ENCODE assay signal across 1 cellular context in the genomic region with DNA sequence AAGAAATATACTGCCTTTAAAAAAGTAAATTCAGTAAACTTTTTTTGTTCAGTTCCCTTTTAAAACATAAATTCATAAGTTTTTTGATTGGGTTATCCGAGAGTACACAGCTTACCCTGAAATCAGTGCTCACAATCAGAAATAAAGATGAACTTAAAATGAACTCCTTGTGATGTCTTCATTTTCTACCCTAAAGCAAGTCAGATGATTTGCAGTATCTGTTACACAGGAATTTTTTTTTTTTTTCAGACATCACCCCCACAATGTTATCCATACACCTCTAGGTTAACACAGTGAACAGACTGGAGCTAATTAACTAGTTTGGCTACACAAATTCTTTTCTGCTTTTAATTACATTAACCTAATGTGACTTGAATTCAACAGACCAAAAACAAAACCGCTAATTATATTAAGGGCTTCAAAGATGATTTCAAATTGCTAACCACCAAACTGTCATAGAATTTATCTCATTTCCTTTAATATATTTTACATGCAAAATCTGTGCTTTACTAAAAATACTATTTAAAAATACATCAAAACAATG.
TF ChIP-seq lines count a peak whose summit lies in the region.

No MANE protein-coding gene starts in this region.

TF ChIP-seq in GM23338, 12 proteins besides CTCF, POLR2A, EP300 and RAD21:
- TF ChIP-seq NANOG (IDR thresholded peaks at IDR 0.05; ENCODE audit: borderline replicate concordance), result no peak
- TF ChIP-seq, protein P1, sequence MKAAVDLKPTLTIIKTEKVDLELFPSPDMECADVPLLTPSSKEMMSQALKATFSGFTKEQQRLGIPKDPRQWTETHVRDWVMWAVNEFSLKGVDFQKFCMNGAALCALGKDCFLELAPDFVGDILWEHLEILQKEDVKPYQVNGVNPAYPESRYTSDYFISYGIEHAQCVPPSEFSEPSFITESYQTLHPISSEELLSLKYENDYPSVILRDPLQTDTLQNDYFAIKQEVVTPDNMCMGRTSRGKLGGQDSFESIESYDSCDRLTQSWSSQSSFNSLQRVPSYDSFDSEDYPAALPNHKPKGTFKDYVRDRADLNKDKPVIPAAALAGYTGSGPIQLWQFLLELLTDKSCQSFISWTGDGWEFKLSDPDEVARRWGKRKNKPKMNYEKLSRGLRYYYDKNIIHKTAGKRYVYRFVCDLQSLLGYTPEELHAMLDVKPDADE (IDR thresholded peaks at IDR 0.05), result no peak
- no peak for TF ChIP-seq ZNF114 (CRISPR knock-in tag; IDR thresholded peaks at IDR 0.05)
- TF ChIP-seq, protein P2, sequence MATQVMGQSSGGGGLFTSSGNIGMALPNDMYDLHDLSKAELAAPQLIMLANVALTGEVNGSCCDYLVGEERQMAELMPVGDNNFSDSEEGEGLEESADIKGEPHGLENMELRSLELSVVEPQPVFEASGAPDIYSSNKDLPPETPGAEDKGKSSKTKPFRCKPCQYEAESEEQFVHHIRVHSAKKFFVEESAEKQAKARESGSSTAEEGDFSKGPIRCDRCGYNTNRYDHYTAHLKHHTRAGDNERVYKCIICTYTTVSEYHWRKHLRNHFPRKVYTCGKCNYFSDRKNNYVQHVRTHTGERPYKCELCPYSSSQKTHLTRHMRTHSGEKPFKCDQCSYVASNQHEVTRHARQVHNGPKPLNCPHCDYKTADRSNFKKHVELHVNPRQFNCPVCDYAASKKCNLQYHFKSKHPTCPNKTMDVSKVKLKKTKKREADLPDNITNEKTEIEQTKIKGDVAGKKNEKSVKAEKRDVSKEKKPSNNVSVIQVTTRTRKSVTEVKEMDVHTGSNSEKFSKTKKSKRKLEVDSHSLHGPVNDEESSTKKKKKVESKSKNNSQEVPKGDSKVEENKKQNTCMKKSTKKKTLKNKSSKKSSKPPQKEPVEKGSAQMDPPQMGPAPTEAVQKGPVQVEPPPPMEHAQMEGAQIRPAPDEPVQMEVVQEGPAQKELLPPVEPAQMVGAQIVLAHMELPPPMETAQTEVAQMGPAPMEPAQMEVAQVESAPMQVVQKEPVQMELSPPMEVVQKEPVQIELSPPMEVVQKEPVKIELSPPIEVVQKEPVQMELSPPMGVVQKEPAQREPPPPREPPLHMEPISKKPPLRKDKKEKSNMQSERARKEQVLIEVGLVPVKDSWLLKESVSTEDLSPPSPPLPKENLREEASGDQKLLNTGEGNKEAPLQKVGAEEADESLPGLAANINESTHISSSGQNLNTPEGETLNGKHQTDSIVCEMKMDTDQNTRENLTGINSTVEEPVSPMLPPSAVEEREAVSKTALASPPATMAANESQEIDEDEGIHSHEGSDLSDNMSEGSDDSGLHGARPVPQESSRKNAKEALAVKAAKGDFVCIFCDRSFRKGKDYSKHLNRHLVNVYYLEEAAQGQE (IDR thresholded peaks at IDR 0.05; ENCODE audit: unreplicated experiment), result no peak
- TF ChIP-seq STAT1 (IDR thresholded peaks at IDR 0.05; ENCODE audit: unreplicated experiment), result no peak
- no peak for TF ChIP-seq CREB1 (CRISPR knock-in tag; IDR thresholded peaks at IDR 0.05; ENCODE audit: low read depth)
- no peak for TF ChIP-seq EZH2phosphoT487 (IDR thresholded peaks at IDR 0.05; ENCODE audit: unreplicated experiment)
- TF ChIP-seq JUNB (IDR thresholded peaks at IDR 0.05; ENCODE audit: unreplicated experiment), result no peak
- no peak for TF ChIP-seq EZH2 (IDR thresholded peaks at IDR 0.05; ENCODE audit: low read depth, unreplicated experiment)
- TF ChIP-seq, protein P3, sequence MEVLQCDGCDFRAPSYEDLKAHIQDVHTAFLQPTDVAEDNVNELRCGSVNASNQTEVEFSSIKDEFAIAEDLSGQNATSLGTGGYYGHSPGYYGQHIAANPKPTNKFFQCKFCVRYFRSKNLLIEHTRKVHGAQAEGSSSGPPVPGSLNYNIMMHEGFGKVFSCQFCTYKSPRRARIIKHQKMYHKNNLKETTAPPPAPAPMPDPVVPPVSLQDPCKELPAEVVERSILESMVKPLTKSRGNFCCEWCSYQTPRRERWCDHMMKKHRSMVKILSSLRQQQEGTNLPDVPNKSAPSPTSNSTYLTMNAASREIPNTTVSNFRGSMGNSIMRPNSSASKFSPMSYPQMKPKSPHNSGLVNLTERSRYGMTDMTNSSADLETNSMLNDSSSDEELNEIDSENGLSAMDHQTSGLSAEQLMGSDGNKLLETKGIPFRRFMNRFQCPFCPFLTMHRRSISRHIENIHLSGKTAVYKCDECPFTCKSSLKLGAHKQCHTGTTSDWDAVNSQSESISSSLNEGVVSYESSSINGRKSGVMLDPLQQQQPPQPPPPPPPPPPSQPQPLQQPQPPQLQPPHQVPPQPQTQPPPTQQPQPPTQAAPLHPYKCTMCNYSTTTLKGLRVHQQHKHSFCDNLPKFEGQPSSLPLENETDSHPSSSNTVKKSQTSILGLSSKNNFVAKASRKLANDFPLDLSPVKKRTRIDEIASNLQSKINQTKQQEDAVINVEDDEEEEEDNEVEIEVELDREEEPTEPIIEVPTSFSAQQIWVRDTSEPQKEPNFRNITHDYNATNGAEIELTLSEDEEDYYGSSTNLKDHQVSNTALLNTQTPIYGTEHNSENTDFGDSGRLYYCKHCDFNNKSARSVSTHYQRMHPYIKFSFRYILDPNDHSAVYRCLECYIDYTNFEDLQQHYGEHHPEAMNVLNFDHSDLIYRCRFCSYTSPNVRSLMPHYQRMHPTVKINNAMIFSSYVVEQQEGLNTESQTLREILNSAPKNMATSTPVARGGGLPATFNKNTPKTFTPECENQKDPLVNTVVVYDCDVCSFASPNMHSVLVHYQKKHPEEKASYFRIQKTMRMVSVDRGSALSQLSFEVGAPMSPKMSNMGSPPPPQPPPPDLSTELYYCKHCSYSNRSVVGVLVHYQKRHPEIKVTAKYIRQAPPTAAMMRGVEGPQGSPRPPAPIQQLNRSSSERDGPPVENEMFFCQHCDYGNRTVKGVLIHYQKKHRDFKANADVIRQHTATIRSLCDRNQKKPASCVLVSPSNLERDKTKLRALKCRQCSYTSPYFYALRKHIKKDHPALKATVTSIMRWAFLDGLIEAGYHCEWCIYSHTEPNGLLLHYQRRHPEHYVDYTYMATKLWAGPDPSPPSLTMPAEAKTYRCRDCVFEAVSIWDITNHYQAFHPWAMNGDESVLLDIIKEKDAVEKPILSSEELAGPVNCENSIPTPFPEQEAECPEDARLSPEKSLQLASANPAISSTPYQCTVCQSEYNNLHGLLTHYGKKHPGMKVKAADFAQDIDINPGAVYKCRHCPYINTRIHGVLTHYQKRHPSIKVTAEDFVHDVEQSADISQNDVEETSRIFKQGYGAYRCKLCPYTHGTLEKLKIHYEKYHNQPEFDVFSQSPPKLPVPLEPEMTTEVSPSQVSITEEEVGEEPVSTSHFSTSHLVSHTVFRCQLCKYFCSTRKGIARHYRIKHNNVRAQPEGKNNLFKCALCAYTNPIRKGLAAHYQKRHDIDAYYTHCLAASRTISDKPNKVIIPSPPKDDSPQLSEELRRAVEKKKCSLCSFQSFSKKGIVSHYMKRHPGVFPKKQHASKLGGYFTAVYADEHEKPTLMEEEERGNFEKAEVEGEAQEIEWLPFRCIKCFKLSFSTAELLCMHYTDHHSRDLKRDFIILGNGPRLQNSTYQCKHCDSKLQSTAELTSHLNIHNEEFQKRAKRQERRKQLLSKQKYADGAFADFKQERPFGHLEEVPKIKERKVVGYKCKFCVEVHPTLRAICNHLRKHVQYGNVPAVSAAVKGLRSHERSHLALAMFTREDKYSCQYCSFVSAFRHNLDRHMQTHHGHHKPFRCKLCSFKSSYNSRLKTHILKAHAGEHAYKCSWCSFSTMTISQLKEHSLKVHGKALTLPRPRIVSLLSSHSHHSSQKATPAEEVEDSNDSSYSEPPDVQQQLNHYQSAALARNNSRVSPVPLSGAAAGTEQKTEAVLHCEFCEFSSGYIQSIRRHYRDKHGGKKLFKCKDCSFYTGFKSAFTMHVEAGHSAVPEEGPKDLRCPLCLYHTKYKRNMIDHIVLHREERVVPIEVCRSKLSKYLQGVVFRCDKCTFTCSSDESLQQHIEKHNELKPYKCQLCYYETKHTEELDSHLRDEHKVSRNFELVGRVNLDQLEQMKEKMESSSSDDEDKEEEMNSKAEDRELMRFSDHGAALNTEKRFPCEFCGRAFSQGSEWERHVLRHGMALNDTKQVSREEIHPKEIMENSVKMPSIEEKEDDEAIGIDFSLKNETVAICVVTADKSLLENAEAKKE (CRISPR knock-in tag; IDR thresholded peaks at IDR 0.05), result no peak
- TF ChIP-seq ZNF331 (CRISPR knock-in tag; IDR thresholded peaks at IDR 0.05; ENCODE audit: low read depth), result no peak
- TF ChIP-seq POLR2AphosphoS5 (IDR thresholded peaks at IDR 0.05; ENCODE audit: low read depth), result no peak
